ENCODE assay signal across 6 cellular contexts in genomic region chr14:71800878-71801277, GRCh38.
"Had no signal": no experiment of that assay in that cellular context is flagged by ENCODE, and none has a peak within 500 bp of the region (broad histone marks: within the 10 kb centered on the region; RNA-seq: fewer than 3 reads in every experiment).

No MANE protein-coding gene starts in this region.

- H3K4me3 ChIP-seq: GM23338 had no signal

- H3K4me1 Mint-ChIP-seq: IgD-negative memory B cell had no signal

- H3K4me3 Mint-ChIP-seq: GM23338, H9, IgD-negative memory B cell had no signal

- H3K9ac ChIP-seq: KMS-11 had no signal

- H3K27ac ChIP-seq: KMS-11 had no signal

- H3K4me2 ChIP-seq: GM23338, KMS-11 had no signal

- H3K9me3 Mint-ChIP-seq: GM23338, H9 had no signal

- H3K27ac Mint-ChIP-seq: GM23338, H9 had no signal

- DNase-seq: H9, HCEC 1CT, KBM-7 had no signal

- ATAC-seq: GM23338 had no signal

- H2AFZ ChIP-seq: GM23338 had no signal
